Comparison of ENCODE assay signal across 9 cellular contexts in the genomic region with DNA sequence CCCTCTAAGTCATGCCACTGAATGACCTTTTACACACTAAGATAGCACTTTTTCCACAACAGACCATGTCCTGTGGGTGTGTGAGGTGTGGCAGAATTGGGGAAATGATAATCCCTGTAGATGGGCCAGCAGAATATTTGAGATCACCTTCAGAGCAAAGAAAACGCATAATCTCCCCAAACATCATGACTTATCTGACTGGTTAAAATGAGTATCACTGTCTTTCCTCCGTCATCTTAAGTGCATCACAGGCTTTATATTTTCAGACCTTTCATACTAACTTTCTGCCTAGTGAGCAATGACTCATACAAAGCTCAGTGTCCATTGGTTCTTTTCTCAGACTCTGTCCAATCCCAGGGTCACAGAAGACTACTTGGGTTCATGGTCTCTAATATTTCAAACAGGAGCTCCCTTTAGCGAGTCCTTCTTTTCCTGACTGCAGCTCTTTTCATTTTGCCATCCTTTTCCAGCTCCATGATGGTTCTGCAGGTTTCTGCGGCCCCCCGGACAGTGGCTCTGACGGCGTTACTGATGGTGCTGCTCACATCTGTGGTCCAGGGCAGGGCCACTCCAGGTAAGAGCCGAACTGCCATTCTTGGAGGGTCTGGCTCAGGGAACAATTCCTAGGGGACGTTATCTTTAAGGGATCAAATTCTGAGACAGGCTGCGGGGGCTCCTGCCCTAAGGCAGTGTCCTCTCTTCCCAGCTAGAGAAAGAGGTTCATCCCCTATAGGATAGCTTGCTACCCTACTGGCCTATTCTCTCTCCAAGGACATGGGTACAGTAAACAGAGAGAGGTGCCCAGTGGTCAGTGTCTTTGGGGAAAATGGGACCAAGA. TPM values are rescaled to one million over a fixed set of nuclear protein-coding genes. Genes with fewer than 3 reads are reported as not detected.
A peak's percentile ranks its signal among the peaks of the same experiment; 100 is the strongest.
DNase-seq lines count a peak whose midpoint lies in the region; ATAC-seq and TF ChIP-seq lines count a peak whose summit lies in the region.
"Had no signal": no experiment of that assay in that cellular context is flagged by ENCODE, and none has a peak within 500 bp of the region (broad histone marks: within the 10 kb centered on the region; RNA-seq: fewer than 3 reads in every experiment).

A gene (plus strand): TSS at position 423 of the 838 bp plus-strand sequence. CDS start 52 bp downstream, at position 475.

- 61% methylated on average over 8 of the region's 10 CpGs for WGBS in mammary epithelial cell (ENCODE audit: low coverage, missing lambda C conversion rate)

- H3K4me1 Mint-ChIP-seq in CD8-positive, alpha-beta T cell (ENCODE audit: low read depth): peaks cover 73% of the 10 kb centered on the region
- H3K4me1 Mint-ChIP-seq in chondrocyte (ENCODE audit: low read depth): peaks cover 7% of the 10 kb centered on the region

- peak in 4 of 7 experiments; percentile 17 to 56 (median 28) for DNase-seq in CD8-positive, alpha-beta T cell
- DNase-seq in OCI-M1 (lab: John Stamatoyannopoulos, UW) (peak; percentile 91), mammary epithelial cell (peak; percentile 56), kidney glomerular epithelial cell (lab: John Stamatoyannopoulos, UW) (peak; percentile 60), chondrocyte (ENCODE audit: low spot score) (no peak)

- CTCF ChIA-PET in CD8-positive, alpha-beta T cell (lab: Charles Lee): interaction anchor here (0.7 to 1.7 kb wide), 8 partner anchors 10 to 190 kb away, joined by 3 to 6 read pairs (median 3); no protein-coding TSS in a partner anchor
- CTCF ChIA-PET in mammary epithelial cell (lab: Charles Lee; ENCODE audit: low non-redundant PET): interaction anchor here (0.6 kb wide), 1 partner anchor 142 kb away, joined by 3 read pairs; no protein-coding TSS in a partner anchor

- H3K79me2 ChIP-seq in mammary epithelial cell (ENCODE audit: insufficient read depth, low read length): no peaks in the 10 kb centered on the region

- dilution Hi-C loops in mammary epithelial cell (cut with HindIII; ENCODE audit: low sequenced_read_pairs): no loop called here

- H3K27me3 ChIP-seq in CD8-positive, alpha-beta T cell (ENCODE audit: insufficient read depth, low read length): no peaks in the 10 kb centered on the region
- H3K27me3 ChIP-seq in mammary epithelial cell (ENCODE audit: insufficient read depth, low read length): peaks cover 2% of the 10 kb centered on the region
- H3K27me3 ChIP-seq in stomach smooth muscle (ENCODE audit: control insufficient read depth in 1 of 2, insufficient read depth in 2 of 2, low read length in 2 of 2): peaks cover 0 to 6% of the 10 kb centered on the region in 2 donors

- no peaks in the 10 kb centered on the region for H3K36me3 ChIP-seq in CD8-positive, alpha-beta T cell (ENCODE audit: insufficient read depth, low read length)
- H3K36me3 ChIP-seq in mammary epithelial cell (ENCODE audit: insufficient read depth, low read length) (no peaks in the 10 kb centered on the region), stomach smooth muscle (ENCODE audit: control insufficient read depth in 2 of 2, insufficient read depth in 2 of 2, low read length in 2 of 2) (no peaks in the 10 kb centered on the region)
- H3K36me3 ChIP-seq: SJSA1 had no signal

- H3K27ac Mint-ChIP-seq in CD8-positive, alpha-beta T cell: peak within 1 kb of the TSS; percentile 89
- no peak within 1 kb of the TSS for H3K27ac Mint-ChIP-seq in chondrocyte (ENCODE audit: unreplicated experiment)

- H3K9me3 Mint-ChIP-seq in CD8-positive, alpha-beta T cell: no peaks in the 10 kb centered on the region
- no peaks in the 10 kb centered on the region for H3K9me3 Mint-ChIP-seq in chondrocyte (ENCODE audit: low read depth)

- H3K4me3 Mint-ChIP-seq in CD8-positive, alpha-beta T cell: peak within 1 kb of the TSS; percentile 90
- H3K4me3 Mint-ChIP-seq in chondrocyte (ENCODE audit: unreplicated experiment): no peak within 1 kb of the TSS

- no peaks in the 10 kb centered on the region for H3K27me3 Mint-ChIP-seq in CD8-positive, alpha-beta T cell (ENCODE audit: low read depth)
- peaks cover 46% of the 10 kb centered on the region for H3K27me3 Mint-ChIP-seq in chondrocyte (ENCODE audit: low read depth)

- peaks cover 7% of the 10 kb centered on the region for H3K36me3 Mint-ChIP-seq in CD8-positive, alpha-beta T cell
- H3K36me3 Mint-ChIP-seq in chondrocyte (ENCODE audit: low read depth): no peaks in the 10 kb centered on the region

- H3K4me2 ChIP-seq in mammary epithelial cell (ENCODE audit: insufficient read depth, low read depth, low read length): no peak within 1 kb of the TSS

- TF ChIP-seq CTCF in CD8-positive, alpha-beta T cell (IDR thresholded peaks at IDR 0.05): no peak
- no peak for TF ChIP-seq CTCF in mammary epithelial cell (conservative IDR thresholded peaks at IDR 0.05 in 1 of 2, IDR thresholded peaks at IDR 0.05 in 1 of 2; ENCODE audit: extremely low read depth in 1 of 2, insufficient read depth in 1 of 2, low read depth in 1 of 2, low read length in 2 of 2)
- no peak for TF ChIP-seq CTCF in chondrocyte (IDR thresholded peaks at IDR 0.05)

- H4K20me1 ChIP-seq in mammary epithelial cell (ENCODE audit: insufficient read depth, low read length): no peaks in the 10 kb centered on the region

- in situ Hi-C loops in mammary epithelial cell (cut with MboI; ENCODE audit: low sequenced_read_pairs in 2 of 2): no loop called here

- peaks cover 32% of the 10 kb centered on the region for H3K4me1 ChIP-seq in CD8-positive, alpha-beta T cell (ENCODE audit: insufficient read depth, low read length)
- H3K4me1 ChIP-seq in mammary epithelial cell (ENCODE audit: insufficient read depth, low read length) (peaks cover 8% of the 10 kb centered on the region), stomach smooth muscle (ENCODE audit: control insufficient read depth, insufficient read depth, low read length) (peaks cover 1% of the 10 kb centered on the region)
- H3K4me1 ChIP-seq: SJSA1 had no signal

- peak within 1 kb of the TSS; percentile 66 for H3K27ac ChIP-seq in CD8-positive, alpha-beta T cell (ENCODE audit: low read depth, low read length)
- no peak within 1 kb of the TSS for H3K27ac ChIP-seq in mammary epithelial cell (ENCODE audit: insufficient read depth, low read depth, low read length)
- H3K27ac ChIP-seq in stomach smooth muscle (ENCODE audit: low read length): no peak within 1 kb of the TSS
- H3K27ac ChIP-seq: SJSA1 had no signal

- no TSS peak for BruUV-seq in mammary epithelial cell (replicated peaks; lab: Mats Ljungman, UMichigan)

- no peak within 1 kb of the TSS for H2AFZ ChIP-seq in mammary epithelial cell (ENCODE audit: low read depth, low read length)

- POLR2A ChIA-PET in CD8-positive, alpha-beta T cell (lab: Charles Lee): interaction anchor here (0.7 to 1.6 kb wide), 5 partner anchors 57 to 196 kb away, joined by 3 to 9 read pairs (median 3); a partner anchor contains a TSS

- ATAC-seq in CD8-positive, alpha-beta T cell: peak; percentile 94
- ATAC-seq in GM18868 (IDR thresholded peaks at IDR 0.05; ENCODE audit: unreplicated experiment) (peak; percentile 65), HG02981 (IDR thresholded peaks at IDR 0.05; ENCODE audit: unreplicated experiment) (peak; percentile 68)

- H3K9ac ChIP-seq in mammary epithelial cell (ENCODE audit: insufficient read depth, low read length) (no peak within 1 kb of the TSS), stomach smooth muscle (ENCODE audit: low read length in 2 of 2) (peak within 1 kb of the TSS; percentile 20 to 21)

- H3K4me3 ChIP-seq in CD8-positive, alpha-beta T cell (ENCODE audit: low read depth, low read length): peak within 1 kb of the TSS; percentile 56
- no peak within 1 kb of the TSS for H3K4me3 ChIP-seq in mammary epithelial cell (replicated peaks in 1 of 3; ENCODE audit: insufficient read depth in 1 of 3, low read depth in 2 of 3, low read length in 3 of 3)
- H3K4me3 ChIP-seq in stomach smooth muscle (ENCODE audit: low read length in 2 of 2): peak within 1 kb of the TSS in 1 of 2 donors; percentile 54
- H3K4me3 ChIP-seq: SJSA1 had no signal

- intact Hi-C loops in CD8-positive, alpha-beta T cell (cut with DNase I, micrococcal nuclease): loop anchor here (2.0 to 10.0 kb wide), 3 partner anchors 58 to 181 kb away; no protein-coding TSS in a partner anchor
- intact Hi-C loops in mammary epithelial cell (cut with micrococcal nuclease): no loop called here

- no peaks in the 10 kb centered on the region for H3K9me3 ChIP-seq in CD8-positive, alpha-beta T cell (ENCODE audit: low read length)
- no peaks in the 10 kb centered on the region for H3K9me3 ChIP-seq in mammary epithelial cell (replicated peaks; ENCODE audit: insufficient read depth, low read length)
- no peaks in the 10 kb centered on the region for H3K9me3 ChIP-seq in stomach smooth muscle (ENCODE audit: control insufficient read depth in 2 of 2, low read length in 2 of 2)
- H3K9me3 ChIP-seq: SJSA1 had no signal

RNA-seq across cellular contexts. Expression of the gene that starts here (rescaled TPM):
- 10 to 100 TPM; 55.3 to 58.6 TPM for total RNA-seq in CD8-positive, alpha-beta T cell
- 1 to 10 TPM in 1 of 2 donors, not detected in 1; 9.2 TPM for total RNA-seq in mammary epithelial cell
- polyA plus RNA-seq in mammary epithelial cell: 10.7 TPM
- not detected for polyA minus RNA-seq in mammary epithelial cell
- 2.8 to 2.9 TPM (median 2.8 TPM) in 3 replicates for total RNA-seq in chondrocyte
- total RNA-seq: SJSA1 had no signal

Comparison
In these comparisons a context has a peak if more than half of its experiments do, and no peak if none do; other contexts are left out.
1. RNA of the gene that starts here (total RNA-seq): 55.3 to 58.6 TPM in CD8-positive, alpha-beta T cell; 9.2 TPM in mammary epithelial cell and 2.8 to 2.9 TPM in chondrocyte; every median in the first group is over 4 times any median in the second.
2. Peak in every context shown above with its lines, with median percentiles within 50 percentile points of each other: ATAC-seq.